9 cellular contexts compared by ENCODE assay signal in the genomic region with DNA sequence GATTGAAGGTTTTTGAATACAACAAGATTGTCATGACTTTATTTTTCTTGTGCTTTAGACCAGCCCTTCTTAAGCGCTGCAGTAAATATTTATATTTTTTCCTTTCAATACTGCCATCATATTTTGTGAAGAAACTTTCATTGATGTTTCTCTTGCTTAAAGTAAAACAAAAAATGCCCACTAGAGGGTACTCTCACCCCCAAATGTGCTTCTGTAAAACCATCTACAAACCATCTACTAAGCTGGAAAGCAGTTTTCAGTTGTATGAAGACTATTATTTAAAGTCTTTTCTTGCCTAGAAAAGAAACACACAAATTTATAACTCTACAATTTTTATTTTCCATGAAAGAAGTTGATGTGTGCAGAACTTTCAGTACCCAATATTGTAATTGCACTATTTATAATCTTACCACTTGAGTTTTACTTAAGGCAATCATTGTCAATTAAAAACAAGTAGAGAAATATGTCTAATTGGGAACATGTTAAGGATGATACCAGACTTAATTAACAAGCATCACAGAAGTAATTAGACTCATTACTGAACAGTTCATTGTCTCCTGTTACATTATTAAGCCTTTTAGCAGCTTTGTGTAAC. TPM values are rescaled to one million over a fixed set of nuclear protein-coding genes. Genes with fewer than 3 reads are reported as not detected.
DNase-seq lines count a peak whose midpoint lies in the region; ATAC-seq and TF ChIP-seq lines count a peak whose summit lies in the region.
"Had no signal": no experiment of that assay in that cellular context is flagged by ENCODE, and none has a peak within 500 bp of the region (broad histone marks: within the 10 kb centered on the region; RNA-seq: fewer than 3 reads in every experiment).

No MANE protein-coding gene starts in this region.

- no peak for TF ChIP-seq POLR2A in vagina (IDR thresholded peaks at IDR 0.05)

- H3K4me2 ChIP-seq in DOHH2 (ENCODE audit: low read length) (no peak overlapping the region), mammary epithelial cell (ENCODE audit: insufficient read depth, low read depth, low read length) (no peak overlapping the region)

- ATAC-seq in HG03280 (IDR thresholded peaks at IDR 0.05; ENCODE audit: unreplicated experiment), result no peak
- ATAC-seq in HG03045 (IDR thresholded peaks at IDR 0.05; ENCODE audit: unreplicated experiment), result no peak

- 33% methylated on average over 1 of the region's 1 CpG for WGBS in mammary epithelial cell (ENCODE audit: low coverage, missing lambda C conversion rate)

- dilution Hi-C loops in mammary epithelial cell (cut with HindIII; ENCODE audit: low sequenced_read_pairs), result no loop called here

- no peak overlapping the region for H2AFZ ChIP-seq in mammary epithelial cell (ENCODE audit: low read depth, low read length)

- DNase-seq in HCEC 1CT (peak; percentile 53), NCI-H2171 treated with DMSO at 0.1 percent for 48 hours (lab: John Stamatoyannopoulos, UW) (peak; percentile 50), mammary epithelial cell (no peak), midbrain (lab: John Stamatoyannopoulos, UW) (peak; percentile 56), vagina (ENCODE audit: extremely low spot score in 2 of 2) (no peak)
- DNase-seq: naive B cell had no signal

- H3K4me3 ChIP-seq in DOHH2 (ENCODE audit: low read length), result no peak overlapping the region
- H3K4me3 ChIP-seq in mammary epithelial cell (replicated peaks in 1 of 3; ENCODE audit: insufficient read depth in 1 of 3, low read depth in 2 of 3, low read length in 3 of 3), result no peak overlapping the region
- no peak overlapping the region for H3K4me3 ChIP-seq in vagina

- CTCF ChIA-PET in mammary epithelial cell (lab: Charles Lee; ENCODE audit: low non-redundant PET), result interaction anchor here (0.5 to 0.6 kb wide), 3 partner anchors 28 to 256 kb away, joined by 3 to 7 read pairs (median 5); no protein-coding TSS in a partner anchor

- BruUV-seq in mammary epithelial cell (replicated peaks; lab: Mats Ljungman, UMichigan), result no TSS peak

- no peaks in the 10 kb centered on the region for H3K79me2 ChIP-seq in DOHH2 (ENCODE audit: control insufficient read depth, low read length)
- peaks cover 47% of the 10 kb centered on the region for H3K79me2 ChIP-seq in mammary epithelial cell (ENCODE audit: insufficient read depth, low read length)

- no peaks in the 10 kb centered on the region for H3K27me3 ChIP-seq in DOHH2 (ENCODE audit: control insufficient read depth, low read length)
- no peaks in the 10 kb centered on the region for H3K27me3 ChIP-seq in mammary epithelial cell (ENCODE audit: insufficient read depth, low read length)
- H3K27me3 ChIP-seq in vagina, result no peaks in the 10 kb centered on the region

- H4K20me1 ChIP-seq in DOHH2 (ENCODE audit: control insufficient read depth, insufficient read depth, low read depth, low read length), result no peaks in the 10 kb centered on the region
- H4K20me1 ChIP-seq in mammary epithelial cell (ENCODE audit: insufficient read depth, low read length), result no peaks in the 10 kb centered on the region

- TF ChIP-seq CTCF in DOHH2 (IDR thresholded peaks at IDR 0.05; ENCODE audit: low read depth, low read length, poor library complexity, severe bottlenecking) (peak; percentile 58), mammary epithelial cell (conservative IDR thresholded peaks at IDR 0.05 in 1 of 2, IDR thresholded peaks at IDR 0.05 in 1 of 2; ENCODE audit: extremely low read depth in 1 of 2, insufficient read depth in 1 of 2, low read depth in 1 of 2, low read length in 2 of 2) (peak; percentile 34 to 48), vagina (IDR thresholded peaks at IDR 0.05) (peak in 1 of 3 experiments; percentile 51)

- no peaks in the 10 kb centered on the region for H3K9me3 ChIP-seq in DOHH2 (ENCODE audit: control insufficient read depth, insufficient read depth, low read length)
- H3K9me3 ChIP-seq in mammary epithelial cell (replicated peaks; ENCODE audit: insufficient read depth, low read length), result no peaks in the 10 kb centered on the region
- H3K9me3 ChIP-seq in vagina, result no peaks in the 10 kb centered on the region

- H3K9ac ChIP-seq in mammary epithelial cell (ENCODE audit: insufficient read depth, low read length), result no peak overlapping the region

- H3K9me2 ChIP-seq in DOHH2 (replicated peaks; ENCODE audit: control insufficient read depth, low read length), result no peaks in the 10 kb centered on the region

- in situ Hi-C loops in mammary epithelial cell (cut with MboI; ENCODE audit: low sequenced_read_pairs in 2 of 2), result no loop called here

- 0 out of 2 replicates have a peak, but pooled peaks cover 2% of the 10 kb centered on the region for H3F3A ChIP-seq in DOHH2 (ENCODE audit: control insufficient read depth, insufficient read depth)

- intact Hi-C loops in mammary epithelial cell (cut with micrococcal nuclease) (loop anchor here (1.0 to 2.0 kb wide), 2 partner anchors 28 to 256 kb away; no protein-coding TSS in a partner anchor), vagina (cut with DNase I) (loop anchor here (10.0 kb wide), 1 partner anchor 254 kb away; no protein-coding TSS in a partner anchor)

- H3K4me1 ChIP-seq in DOHH2 (ENCODE audit: control insufficient read depth, low read length) (no peaks in the 10 kb centered on the region), mammary epithelial cell (ENCODE audit: insufficient read depth, low read length) (peaks cover 46% of the 10 kb centered on the region), vagina (peaks cover 12% of the 10 kb centered on the region)

- H3K27ac ChIP-seq in DOHH2 (ENCODE audit: low read depth, low read length), result no peak overlapping the region
- H3K27ac ChIP-seq in mammary epithelial cell (ENCODE audit: insufficient read depth, low read depth, low read length), result peak overlapping the region; percentile 78
- H3K27ac ChIP-seq in vagina, result no peak overlapping the region

- peaks cover 36% of the 10 kb centered on the region for H3K36me3 ChIP-seq in DOHH2 (ENCODE audit: control insufficient read depth, low read length)
- H3K36me3 ChIP-seq in mammary epithelial cell (ENCODE audit: insufficient read depth, low read length), result peaks cover 20% of the 10 kb centered on the region
- H3K36me3 ChIP-seq in vagina, result peaks cover 0 to 44% of the 10 kb centered on the region in 2 donors

RNA-seq across cellular contexts. Expression of a gene that starts 10.7 kb away (rescaled TPM):
- 10 to 100 TPM in 1 of 2 donors, 1 to 10 TPM in 1; 3.5 to 14.5 TPM for total RNA-seq in mammary epithelial cell
- 2.9 TPM for polyA plus RNA-seq in mammary epithelial cell
- 2.6 TPM for polyA minus RNA-seq in mammary epithelial cell
- 16.2 TPM for total RNA-seq in vagina

RNA-seq across cellular contexts. Expression of a gene that starts 10.7 kb away (rescaled TPM):
- total RNA-seq in mammary epithelial cell (10 to 100 TPM; 55.1 to 88.7 TPM), vagina (37.8 TPM)
- 29.5 TPM for polyA plus RNA-seq in mammary epithelial cell
- 16.1 TPM for polyA minus RNA-seq in mammary epithelial cell

Comparison
In these comparisons a context has a peak if more than half of its experiments do, and no peak if none do; other contexts are left out.
1. DNase-seq: peak in HCEC 1CT (single experiment), NCI-H2171 treated with DMSO at 0.1 percent for 48 hours (single experiment) and midbrain (single experiment); none in mammary epithelial cell (single experiment) and vagina (0 of 2).